ENCODE assay signal across 31 cellular contexts in the genomic region with DNA sequence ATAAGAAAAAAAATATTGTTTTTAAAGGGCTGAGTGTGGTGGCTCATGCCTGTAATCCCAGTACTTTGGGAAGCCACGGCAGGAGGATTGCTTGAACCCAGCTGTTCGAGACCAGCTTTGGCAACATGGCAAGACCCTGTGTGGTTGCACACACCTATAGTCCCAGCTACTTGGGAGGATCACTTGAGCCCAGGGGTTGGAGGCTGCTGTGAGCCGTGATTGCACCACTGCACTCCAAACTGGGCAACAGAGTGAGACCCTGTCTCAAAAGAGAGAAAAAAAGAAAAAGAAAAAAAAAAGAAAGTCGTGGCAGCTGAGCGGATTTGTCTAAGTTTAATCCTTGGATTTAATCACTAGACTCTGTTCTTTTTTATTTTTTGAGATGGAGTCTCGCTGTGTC.
"Had no signal": no experiment of that assay in that cellular context is flagged by ENCODE, and none has a peak within 500 bp of the region (broad histone marks: within the 10 kb centered on the region; RNA-seq: fewer than 3 reads in every experiment).

No MANE protein-coding gene starts in this region.

- DNase-seq: activated CD4-positive, alpha-beta memory T cell treated with anti-CD3 and anti-CD28 coated beads, Interleukin-2, amount 10 ng/mL, durations not matched to agents 7 days and 5 days; activated CD4-positive, alpha-beta T cell treated with anti-CD3 and anti-CD28 coated beads for 1 hour; activated CD4-positive, alpha-beta T cell treated with anti-CD3 and anti-CD28 coated beads for 4 hours; activated CD4-positive, alpha-beta T cell treated with anti-CD3 and anti-CD28 coated beads, Interleukin-2, amount 10 ng/mL, durations not matched to agents 7 days and 5 days; activated CD4-positive, alpha-beta T cell treated with anti-CD3 and anti-CD28 coated beads, Interleukin-2, amount 50 U/mL, for 4 hours; activated CD8-positive, alpha-beta memory T cell treated with anti-CD3 and anti-CD28 coated beads, Interleukin-2, amount 50 U/mL, for 48 hours; activated gamma-delta T cell treated with Interleukin-2 at 50 U/mL for 16 hours; activated naive CD4-positive, alpha-beta T cell treated with anti-CD3 and anti-CD28 coated beads, Interleukin-2, amount 50 U/mL, for 16 hours; activated naive CD4-positive, alpha-beta T cell treated with Interleukin-2 at 50 U/mL for 16 hours; activated T-cell treated with anti-CD3 and anti-CD28 coated beads for 4 hours; activated T-cell treated with anti-CD3 and anti-CD28 coated beads, Interleukin-2, amount 50 U/mL, for 24 hours; activated T-cell treated with anti-CD3 and anti-CD28 coated beads, Interleukin-2, amount 50 U/mL, for 72 hours; amygdala; aorta; body of pancreas; caudate nucleus; cortex of kidney; dermis blood vessel endothelial cell; effector CD4-positive, alpha-beta T cell; effector memory CD8-positive, alpha-beta T cell; erythroblast; foreskin keratinocyte; gastrocnemius medialis; glutamatergic neuron; heart left ventricle; T-helper 17 cell; T1000 had no signal

- H3K27me3 ChIP-seq: body of pancreas, foreskin keratinocyte, gastrocnemius medialis, heart left ventricle had no signal

- H3K36me3 ChIP-seq: esophagus muscularis mucosa, gastrocnemius medialis, heart left ventricle had no signal

- H3K27ac Mint-ChIP-seq: activated CD4-positive, alpha-beta memory T cell treated with anti-CD3 and anti-CD28 coated beads, Interleukin-2, amount 10 ng/mL, durations not matched to agents 7 days and 5 days; activated CD4-positive, alpha-beta T cell treated with anti-CD3 and anti-CD28 coated beads, Interleukin-2, amount 10 ng/mL, durations not matched to agents 7 days and 5 days; activated naive CD8-positive, alpha-beta T cell; activated T-cell treated with anti-CD3 and anti-CD28 coated beads, Interleukin-2, amount 50 U/mL, for 24 hours; activated T-cell treated with anti-CD3 and anti-CD28 coated beads, Interleukin-2, amount 50 U/mL, for 72 hours; effector memory CD8-positive, alpha-beta T cell; T-helper 17 cell; T-helper 2 cell treated with Interferon-gamma antibody and Interleukin-4, amounts not matched to agents 5 μg/mL and 100 μg/mL, for 36 hours had no signal

- FAIRE-seq: colon had no signal

- H3K4me3 ChIP-seq: body of pancreas, esophagus muscularis mucosa, gastrocnemius medialis, heart left ventricle had no signal

- H3K4me1 ChIP-seq: foreskin keratinocyte, gastrocnemius medialis had no signal

- H3K4me3 Mint-ChIP-seq: activated CD4-positive, alpha-beta memory T cell treated with anti-CD3 and anti-CD28 coated beads, Interleukin-2, amount 10 ng/mL, durations not matched to agents 7 days and 5 days; activated CD4-positive, alpha-beta T cell treated with anti-CD3 and anti-CD28 coated beads, Interleukin-2, amount 10 ng/mL, durations not matched to agents 7 days and 5 days; activated naive CD8-positive, alpha-beta T cell; activated T-cell treated with anti-CD3 and anti-CD28 coated beads, Interleukin-2, amount 50 U/mL, for 24 hours; activated T-cell treated with anti-CD3 and anti-CD28 coated beads, Interleukin-2, amount 50 U/mL, for 72 hours; effector memory CD8-positive, alpha-beta T cell; T-helper 17 cell; T-helper 2 cell treated with Interferon-gamma antibody and Interleukin-4, amounts not matched to agents 5 μg/mL and 100 μg/mL, for 36 hours had no signal

- H3K36me3 Mint-ChIP-seq: activated naive CD8-positive, alpha-beta T cell had no signal

- H3K9me3 ChIP-seq: body of pancreas, esophagus muscularis mucosa, gastrocnemius medialis, heart left ventricle had no signal

- ATAC-seq: activated T-cell treated with anti-CD3 and anti-CD28 coated beads, Interleukin-2, amount 50 U/mL, for 72 hours; body of pancreas; effector memory CD8-positive, alpha-beta T cell; gastrocnemius medialis; heart left ventricle; T-helper 17 cell had no signal

- H3K27me3 Mint-ChIP-seq: activated naive CD8-positive, alpha-beta T cell; activated T-cell treated with anti-CD3 and anti-CD28 coated beads, Interleukin-2, amount 50 U/mL, for 24 hours; effector memory CD8-positive, alpha-beta T cell; T-helper 17 cell had no signal

- H3K9me3 Mint-ChIP-seq: activated CD4-positive, alpha-beta memory T cell treated with anti-CD3 and anti-CD28 coated beads, Interleukin-2, amount 10 ng/mL, durations not matched to agents 7 days and 5 days; activated CD4-positive, alpha-beta T cell treated with anti-CD3 and anti-CD28 coated beads, Interleukin-2, amount 10 ng/mL, durations not matched to agents 7 days and 5 days; activated T-cell treated with anti-CD3 and anti-CD28 coated beads, Interleukin-2, amount 50 U/mL, for 24 hours; activated T-cell treated with anti-CD3 and anti-CD28 coated beads, Interleukin-2, amount 50 U/mL, for 72 hours; effector memory CD8-positive, alpha-beta T cell; T-helper 2 cell treated with Interferon-gamma antibody and Interleukin-4, amounts not matched to agents 5 μg/mL and 100 μg/mL, for 36 hours had no signal

- H3K27ac ChIP-seq: body of pancreas, esophagus muscularis mucosa, foreskin keratinocyte, gastrocnemius medialis, heart left ventricle had no signal
